Comparison of ENCODE assay signal across 8 cellular contexts in the genomic region with DNA sequence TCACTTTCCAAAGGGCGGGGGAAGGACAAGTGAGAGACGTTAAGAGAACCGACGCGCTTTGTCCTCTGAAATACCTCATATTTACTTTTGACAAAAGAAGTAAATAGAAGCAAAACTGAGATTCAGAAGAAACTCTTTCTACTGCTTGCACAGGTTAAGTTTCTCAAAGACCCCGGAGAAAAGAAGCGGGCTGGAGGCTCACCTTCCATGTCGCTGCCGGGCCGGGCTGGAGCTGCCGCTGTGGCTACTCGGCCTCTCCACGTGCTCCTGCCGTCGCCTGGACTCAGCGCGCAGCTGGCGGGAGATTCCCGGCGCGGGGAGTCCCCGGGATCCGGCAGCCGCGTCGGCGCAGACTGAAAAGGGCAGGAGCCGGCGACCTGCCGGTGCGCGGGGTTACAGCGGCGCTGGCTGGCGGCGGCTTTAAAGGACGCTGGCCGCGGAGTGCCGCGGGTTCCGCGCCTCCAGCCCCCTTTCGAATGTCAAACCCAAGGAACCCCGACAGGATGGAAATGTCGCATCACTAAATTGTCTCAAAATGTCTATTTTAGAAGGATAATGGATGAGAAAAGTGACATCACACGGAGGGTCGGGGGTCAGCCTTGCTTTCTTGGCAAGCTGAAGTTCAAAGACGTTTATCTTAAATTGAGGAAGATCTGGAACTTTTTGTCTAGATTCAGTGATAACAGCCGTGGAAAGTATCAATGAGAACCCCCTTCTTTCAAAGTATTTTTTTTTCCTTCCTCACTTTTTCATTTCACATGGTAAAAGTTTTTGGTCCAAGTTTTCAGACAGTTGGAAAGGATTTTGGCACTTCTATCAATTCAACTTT. TPM values are rescaled to one million over a fixed set of nuclear protein-coding genes. Genes with fewer than 3 reads are reported as not detected.
DNase-seq lines count a peak whose midpoint lies in the region; ATAC-seq and TF ChIP-seq lines count a peak whose summit lies in the region.

Gene IKZF3, minus strand, starts transcription at position 395 of the 829 bp plus-strand sequence. Its CDS starts 186 bp downstream, at position 209.

- no peak within 1 kb of the TSS for H3K4me3 ChIP-seq in fibroblast of villous mesenchyme (ENCODE audit: low read depth, low read length)

- H3K36me3 Mint-ChIP-seq in progenitor cell of endocrine pancreas (ENCODE audit: insufficient read depth), result no peaks in the 10 kb centered on the region

- no peak for TF ChIP-seq CTCF in fibroblast of villous mesenchyme (IDR thresholded peaks at IDR 0.05; ENCODE audit: insufficient read depth, low read depth, low read length)
- no peak for TF ChIP-seq CTCF in progenitor cell of endocrine pancreas (IDR thresholded peaks at IDR 0.05; ENCODE audit: unreplicated experiment)

- H3K4me1 Mint-ChIP-seq in progenitor cell of endocrine pancreas (ENCODE audit: low read depth), result no peaks in the 10 kb centered on the region

- DNase-seq in NCI-H69 (lab: John Stamatoyannopoulos, UW) (peak; percentile 72), activated T-cell treated with anti-CD3 and anti-CD28 coated beads for 24 hours (ENCODE audit: low read depth) (peak; percentile 81), fibroblast of villous mesenchyme (ENCODE audit: low read depth) (peak; percentile 35), progenitor cell of endocrine pancreas (ENCODE audit: low spot score, unreplicated experiment) (peak; percentile 47), occipital lobe (lab: John Stamatoyannopoulos, UW) (no peak)

- TF ChIP-seq POLR2A in GM10847 (IDR thresholded peaks at IDR 0.05; ENCODE audit: extremely low read depth, insufficient read length), result peak; percentile 61

- peaks cover 9% of the 10 kb centered on the region for H3K9me3 Mint-ChIP-seq in progenitor cell of endocrine pancreas (ENCODE audit: low read depth)

- peak; percentile 38 for ATAC-seq in HG02763 (IDR thresholded peaks at IDR 0.05; ENCODE audit: unreplicated experiment)
- no peak for ATAC-seq in GM21526 (IDR thresholded peaks at IDR 0.05; ENCODE audit: low FRiP score, unreplicated experiment)

- no peak within 1 kb of the TSS for H3K4me3 Mint-ChIP-seq in progenitor cell of endocrine pancreas (ENCODE audit: low read depth)

- H3K27me3 Mint-ChIP-seq in progenitor cell of endocrine pancreas, result peaks cover 69% of the 10 kb centered on the region

- no peak within 1 kb of the TSS for H3K27ac Mint-ChIP-seq in progenitor cell of endocrine pancreas

RNA-seq across cellular contexts. Expression of gene IKZF3, which starts in this region (rescaled TPM):
- total RNA-seq in fibroblast of villous mesenchyme, result under 0.01 TPM in 2 replicates
- not detected in 2 replicates for total RNA-seq in progenitor cell of endocrine pancreas
- total RNA-seq in occipital lobe, result 0.16 TPM

Comparison
In these comparisons a context has a peak if more than half of its experiments do, and no peak if none do; other contexts are left out.
1. Peak in DNase-seq in fibroblast of villous mesenchyme; RNA of the gene not detected or under 1 TPM.
2. Peak in DNase-seq in progenitor cell of endocrine pancreas; RNA of the gene not detected or under 1 TPM.